In the genomic region with DNA sequence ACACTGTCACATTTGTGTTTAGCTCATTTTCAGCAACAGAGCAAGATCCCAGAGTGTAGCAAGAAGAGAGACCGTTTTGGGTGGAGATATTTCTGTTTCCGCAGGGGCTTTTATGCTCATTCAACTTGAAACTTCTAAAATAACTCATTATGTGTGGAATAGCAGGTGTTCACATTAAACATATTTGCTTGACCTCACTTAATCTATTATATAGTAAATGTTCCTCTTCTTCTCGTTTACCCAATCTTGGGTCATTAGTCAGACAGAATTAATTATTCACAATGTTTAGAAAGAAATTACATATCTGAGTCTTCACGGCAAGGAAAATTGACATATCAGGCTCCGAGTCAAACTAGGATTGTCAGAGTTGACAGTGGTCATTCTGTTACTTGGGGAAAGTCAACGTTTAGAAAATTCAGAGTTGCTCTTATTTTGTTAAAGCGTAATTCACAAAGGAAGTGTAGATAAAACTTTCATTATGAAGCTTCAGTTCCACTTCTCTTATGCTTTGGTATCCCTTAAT, we compare ENCODE assay signal across 10 cellular contexts.
DNase-seq lines count a peak whose midpoint lies in the region; ATAC-seq and TF ChIP-seq lines count a peak whose summit lies in the region.
"Had no signal": no experiment of that assay in that cellular context is flagged by ENCODE, and none has a peak within 500 bp of the region (broad histone marks: within the 10 kb centered on the region; RNA-seq: fewer than 3 reads in every experiment).

No MANE protein-coding gene starts in this region.

- no peak overlapping the region for H3K23ac ChIP-seq in mesenchymal stem cell (ENCODE audit: low read length in 2 of 2)

- H3K14ac ChIP-seq in mesenchymal stem cell (ENCODE audit: low read length in 2 of 2): no peak overlapping the region

- H3K9me3 ChIP-seq in mesenchymal stem cell (ENCODE audit: control insufficient read depth, low read length): no peaks in the 10 kb centered on the region
- H3K9me3 ChIP-seq: gastrocnemius medialis had no signal

- DNase-seq in GM13976 (ENCODE audit: low spot score) (peak; percentile 38), NOMO-1 (lab: John Stamatoyannopoulos, UW; ENCODE audit: unreplicated experiment in 2 of 2) (peak; percentile 57 to 80), DMS153 treated with DMSO at 0.1 percent for 48 hours (lab: John Stamatoyannopoulos, UW; ENCODE audit: unreplicated experiment) (no peak), AG08395 (ENCODE audit: low spot score) (no peak), mesenchymal stem cell (no peak), AG20443 (ENCODE audit: low spot score) (no peak)
- DNase-seq: gastrocnemius medialis had no signal

- WGBS in mesenchymal stem cell: 97% methylated on average over 3 of the region's 7 CpGs

- H4K8ac ChIP-seq in mesenchymal stem cell (ENCODE audit: low read length): no peak overlapping the region

- no peak overlapping the region for H4K91ac ChIP-seq in mesenchymal stem cell (ENCODE audit: low read length)

- H3K4ac ChIP-seq in mesenchymal stem cell (ENCODE audit: low read depth in 1 of 2, low read length in 2 of 2): no peak overlapping the region

- no peak overlapping the region for H3K18ac ChIP-seq in mesenchymal stem cell (ENCODE audit: low read depth in 1 of 2, low read length in 2 of 2)

- ATAC-seq in GM19372 (IDR thresholded peaks at IDR 0.05; ENCODE audit: low read depth, unreplicated experiment): peak; percentile 69
- peak; percentile 80 for ATAC-seq in HG02981 (IDR thresholded peaks at IDR 0.05; ENCODE audit: unreplicated experiment)
- ATAC-seq: gastrocnemius medialis, K562 had no signal

- H3K4me3 ChIP-seq in mesenchymal stem cell (ENCODE audit: insufficient read depth in 1 of 2, low read depth in 1 of 2, low read length in 2 of 2): no peak overlapping the region
- H3K4me3 ChIP-seq: gastrocnemius medialis, K562 had no signal

- in situ Hi-C loops in GM13976 (cut with MboI; ENCODE audit: low sequenced_read_pairs, unreplicated experiment): no loop called here

- no peak for TF ChIP-seq CTCF in GM13976 (IDR thresholded peaks at IDR 0.05; ENCODE audit: borderline replicate concordance, control extremely low read depth, extremely low read depth, insufficient read depth, missing control alignments)

- H3K4me1 ChIP-seq in mesenchymal stem cell (ENCODE audit: control insufficient read depth, insufficient read depth, low read depth, low read length): no peaks in the 10 kb centered on the region
- H3K4me1 ChIP-seq: gastrocnemius medialis had no signal

- no peak overlapping the region for H2AFZ ChIP-seq in mesenchymal stem cell (ENCODE audit: low read depth, low read length)

- no peak overlapping the region for H3K4me2 ChIP-seq in mesenchymal stem cell (ENCODE audit: low read length, poor library complexity, severe bottlenecking)

- no peaks in the 10 kb centered on the region for H3K79me1 ChIP-seq in mesenchymal stem cell (replicated peaks; ENCODE audit: low read length, poor library complexity, severe bottlenecking)

- no peaks in the 10 kb centered on the region for H3K36me3 ChIP-seq in mesenchymal stem cell (ENCODE audit: control insufficient read depth in 1 of 2, insufficient read depth in 2 of 2, low read depth in 1 of 2, low read length in 2 of 2)
- H3K36me3 ChIP-seq: gastrocnemius medialis had no signal

- H2BK120ac ChIP-seq in mesenchymal stem cell (ENCODE audit: low read depth, low read length): no peak overlapping the region

- H2AK5ac ChIP-seq in mesenchymal stem cell (ENCODE audit: low read length, severe bottlenecking): no peak overlapping the region

- no peak overlapping the region for H3K9ac ChIP-seq in mesenchymal stem cell (ENCODE audit: low read length)

- no peak overlapping the region for H2BK15ac ChIP-seq in mesenchymal stem cell (ENCODE audit: low read depth, poor library complexity, severe bottlenecking)

- no peak overlapping the region for H2BK5ac ChIP-seq in mesenchymal stem cell (ENCODE audit: low read depth, low read length, poor library complexity, severe bottlenecking)

- no peak overlapping the region for H2BK12ac ChIP-seq in mesenchymal stem cell (ENCODE audit: low read length in 2 of 2)

- no peak overlapping the region for H3K27ac ChIP-seq in mesenchymal stem cell (ENCODE audit: low read length, poor library complexity, severe bottlenecking)
- H3K27ac ChIP-seq: gastrocnemius medialis had no signal

- no peaks in the 10 kb centered on the region for H3K27me3 ChIP-seq in mesenchymal stem cell (ENCODE audit: control insufficient read depth in 1 of 2, insufficient read depth in 1 of 2, low read length in 2 of 2)
- H3K27me3 ChIP-seq: gastrocnemius medialis had no signal

Comparison
In these comparisons a context has a peak if more than half of its experiments do, and no peak if none do; other contexts are left out.
1. DNase-seq: peak in GM13976 (single experiment) and NOMO-1 (2 of 2); none in DMS153 treated with DMSO at 0.1 percent for 48 hours (single experiment), AG08395 (single experiment), mesenchymal stem cell (single experiment) and AG20443 (single experiment).